In the genomic region with DNA sequence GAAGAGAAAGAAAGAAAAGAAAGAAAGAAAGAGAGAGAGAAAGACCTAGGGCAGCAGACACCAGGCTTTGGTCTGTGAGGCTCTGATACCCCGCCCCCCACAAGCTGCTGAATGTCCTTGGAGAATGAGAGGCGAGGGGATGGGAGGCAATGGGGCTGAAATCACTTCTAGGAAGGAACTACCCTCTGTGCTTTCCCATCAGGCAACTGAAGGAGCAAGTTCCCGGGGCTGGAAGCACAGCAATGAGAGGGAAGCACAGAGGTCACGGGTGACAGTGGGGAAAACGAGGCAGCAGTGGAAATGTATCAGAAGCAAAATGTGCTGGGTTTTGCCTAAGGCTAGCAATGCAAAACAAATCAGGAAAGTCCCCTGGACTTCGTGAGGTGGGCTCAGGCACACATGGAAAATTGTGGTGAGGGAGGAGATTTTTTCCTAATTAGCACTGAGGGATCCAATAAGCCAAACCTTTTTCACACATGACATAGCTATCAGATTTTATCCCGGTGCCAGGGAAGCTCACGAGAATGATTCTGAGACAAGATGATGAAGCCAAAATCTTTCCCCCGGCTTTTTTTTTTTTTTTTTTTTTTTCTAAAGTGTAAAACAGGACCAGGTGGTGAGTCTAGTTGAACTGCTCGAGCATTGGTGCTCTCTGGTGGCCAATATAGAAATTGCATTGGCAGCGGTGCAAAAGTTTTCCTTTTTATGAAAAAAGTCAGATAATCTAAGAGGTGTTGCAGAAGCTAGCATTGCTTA, we compare ENCODE assay signal across 8 cellular contexts. TPM values are rescaled to one million over a fixed set of nuclear protein-coding genes. Genes with fewer than 3 reads are reported as not detected.
A peak's percentile ranks its signal among the peaks of the same experiment; 100 is the strongest.
DNase-seq lines count a peak whose midpoint lies in the region; ATAC-seq and TF ChIP-seq lines count a peak whose summit lies in the region.

No MANE protein-coding gene starts in this region.

- H3K27ac Mint-ChIP-seq in chondrocyte (ENCODE audit: unreplicated experiment), result no peak overlapping the region

- H3K36me3 Mint-ChIP-seq in chondrocyte (ENCODE audit: low read depth), result no peaks in the 10 kb centered on the region

- peak; percentile 31 for ATAC-seq in Right ventricle myocardium inferior
- peak; percentile 83 for ATAC-seq in left lobe of liver
- no peak for ATAC-seq in HG02588 (IDR thresholded peaks at IDR 0.05; ENCODE audit: unreplicated experiment)

- DNase-seq in Right ventricle myocardium inferior (ENCODE audit: missing footprints) (no peak), cardiac septum (ENCODE audit: low spot score) (no peak), NCI-H2107 treated with DMSO at 0.1 percent for 48 hours (lab: John Stamatoyannopoulos, UW; ENCODE audit: unreplicated experiment) (peak; percentile 35), chondrocyte (ENCODE audit: low spot score) (peak; percentile 15), left lobe of liver (ENCODE audit: low spot score) (no peak)
- DNase-seq in activated CD4-positive, alpha-beta T cell treated with anti-CD3 and anti-CD28 coated beads for 1 hour, result peak; percentile 39
- peak; percentile 48 to 55 for DNase-seq in stimulated activated CD4-positive, alpha-beta T cell treated with anti-CD3 and anti-CD28 coated beads, Interleukin-4, amount 100 ng/mL, for 48 hours (ENCODE audit: low read depth in 2 of 2)

- peaks cover 4% of the 10 kb centered on the region for H3K9me3 Mint-ChIP-seq in chondrocyte (ENCODE audit: low read depth)

- H3K4me1 Mint-ChIP-seq in chondrocyte (ENCODE audit: low read depth), result peaks cover 7% of the 10 kb centered on the region

- intact Hi-C loops in Right ventricle myocardium inferior (cut with DNase I) (loop anchor here (1.0 kb wide), 2 partner anchors 246 to 269 kb away; no protein-coding TSS in a partner anchor), cardiac septum (cut with DNase I) (loop anchor here (1.0 to 5.0 kb wide), 3 partner anchors 77 to 267 kb away; a partner anchor contains a TSS)

- no peak overlapping the region for H3K4me3 Mint-ChIP-seq in chondrocyte (ENCODE audit: unreplicated experiment)

- H3K27me3 Mint-ChIP-seq in chondrocyte (ENCODE audit: low read depth), result peaks cover 8% of the 10 kb centered on the region

- TF ChIP-seq CTCF in chondrocyte (IDR thresholded peaks at IDR 0.05), result peak; percentile 91

RNA-seq across cellular contexts. Expression of a gene that starts 16.8 kb away (rescaled TPM):
- total RNA-seq in Right ventricle myocardium inferior (39.1 TPM), cardiac septum (37.0 TPM), chondrocyte (29.2 to 31.8 TPM (median 30.0 TPM) in 3 replicates), left lobe of liver (24.3 TPM)

Comparison
In these comparisons a context has a peak if more than half of its experiments do, and no peak if none do; other contexts are left out.
1. DNase-seq: peak in NCI-H2107 treated with DMSO at 0.1 percent for 48 hours (single experiment), activated CD4-positive, alpha-beta T cell treated with anti-CD3 and anti-CD28 coated beads for 1 hour (single experiment), chondrocyte (single experiment) and stimulated activated CD4-positive, alpha-beta T cell treated with anti-CD3 and anti-CD28 coated beads, Interleukin-4, amount 100 ng/mL, for 48 hours (2 of 2); none in Right ventricle myocardium inferior (single experiment), cardiac septum (single experiment) and left lobe of liver (single experiment).